Comparison of ENCODE assay signal across 40 cellular contexts in the genomic region with DNA sequence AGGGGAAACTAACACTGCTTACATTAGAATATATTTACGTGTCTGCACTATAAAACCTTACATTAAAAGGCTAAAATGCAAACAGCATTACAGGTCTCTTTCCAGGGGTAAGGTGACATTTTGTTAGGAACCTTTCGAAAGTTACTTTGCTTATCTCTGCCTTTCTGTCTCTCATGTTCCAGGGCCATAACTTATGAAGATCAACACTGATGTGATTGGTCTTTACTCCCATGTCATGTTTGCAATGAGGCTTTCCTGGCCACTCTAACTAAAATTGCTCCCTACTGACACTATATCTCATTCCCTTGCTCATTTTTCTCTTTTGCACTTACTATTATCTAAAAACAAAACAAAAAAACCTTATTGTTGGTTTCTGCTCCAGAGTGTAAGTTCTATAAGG.
"Had no signal": no experiment of that assay in that cellular context is flagged by ENCODE, and none has a peak within 500 bp of the region (broad histone marks: within the 10 kb centered on the region; RNA-seq: fewer than 3 reads in every experiment).

No MANE protein-coding gene starts in this region.

- H3K4me3 ChIP-seq: adrenal gland, ascending aorta, body of pancreas, breast epithelium, cardiac muscle cell had no signal

- H3K36me3 ChIP-seq: adrenal gland, ascending aorta, brain microvascular endothelial cell, breast epithelium, cardiac muscle cell had no signal

- H3K27me3 Mint-ChIP-seq: activated naive CD4-positive, alpha-beta T cell treated with anti-CD3 and anti-CD28 coated beads, Interleukin-2, amount 10 ng/mL, durations not matched to agents 7 days and 5 days; activated naive CD8-positive, alpha-beta T cell treated with anti-CD3 and anti-CD28 coated beads for 36 hours; activated naive CD8-positive, alpha-beta T cell treated with anti-CD3 and anti-CD28 coated beads, Interleukin-2, amount 50 U/mL, for 24 hours; activated T-cell treated with anti-CD3 and anti-CD28 coated beads, Interleukin-2, amount 50 U/mL, for 24 hours; activated T-helper 17 cell treated with anti-CD3 and anti-CD28 coated beads, Interleukin-2, amount 50 U/mL, for 72 hours; central memory CD8-positive, alpha-beta T cell had no signal

- H3K4me3 Mint-ChIP-seq: activated naive CD4-positive, alpha-beta T cell treated with anti-CD3 and anti-CD28 coated beads for 36 hours; activated naive CD4-positive, alpha-beta T cell treated with anti-CD3 and anti-CD28 coated beads, Interleukin-2, amount 10 ng/mL, durations not matched to agents 7 days and 5 days; activated naive CD4-positive, alpha-beta T cell treated with anti-CD3 and anti-CD28 coated beads, Interleukin-2, amount 50 U/mL, for 24 hours; activated naive CD8-positive, alpha-beta T cell; activated naive CD8-positive, alpha-beta T cell treated with anti-CD3 and anti-CD28 coated beads for 36 hours; activated naive CD8-positive, alpha-beta T cell treated with anti-CD3 and anti-CD28 coated beads, Interleukin-2, amount 10 ng/mL, durations not matched to agents 7 days and 5 days; activated naive CD8-positive, alpha-beta T cell treated with anti-CD3 and anti-CD28 coated beads, Interleukin-2, amount 50 U/mL, for 24 hours; activated T-cell treated with anti-CD3 and anti-CD28 coated beads, Interleukin-2, amount 50 U/mL, for 24 hours; activated T-cell treated with anti-CD3 and anti-CD28 coated beads, Interleukin-2, amount 50 U/mL, for 4 hours; activated T-cell treated with anti-CD3 and anti-CD28 coated beads, Interleukin-2, amount 50 U/mL, for 72 hours; activated T-helper 1 cell treated with anti-CD3 and anti-CD28 coated beads, Interleukin-12 subunit alpha, Interleukin-12 subunit beta, Interleukin-2, Interleukin-4 antibody, amounts not matched to agents 30 ng/mL and 10 ng/mL and 1 ng/mL, durations not matched to agents 14 hours and 24 hours and 36 hours; activated T-helper 17 cell treated with anti-CD3 and anti-CD28 coated beads, Interleukin-2, amount 50 U/mL, for 72 hours; brain; central memory CD8-positive, alpha-beta T cell had no signal

- H3K27me3 ChIP-seq: adrenal gland, ascending aorta, body of pancreas, brain microvascular endothelial cell, breast epithelium, cardiac muscle cell had no signal

- H3K9me3 ChIP-seq: adrenal gland, ascending aorta, body of pancreas, breast epithelium had no signal

- H3K4me1 Mint-ChIP-seq: activated naive CD4-positive, alpha-beta T cell treated with anti-CD3 and anti-CD28 coated beads, Interleukin-2, amount 10 ng/mL, durations not matched to agents 7 days and 5 days; activated naive CD4-positive, alpha-beta T cell treated with anti-CD3 and anti-CD28 coated beads, Interleukin-2, amount 50 U/mL, for 24 hours; activated naive CD8-positive, alpha-beta T cell treated with anti-CD3 and anti-CD28 coated beads for 36 hours; activated naive CD8-positive, alpha-beta T cell treated with anti-CD3 and anti-CD28 coated beads, Interleukin-2, amount 10 ng/mL, durations not matched to agents 7 days and 5 days; activated naive CD8-positive, alpha-beta T cell treated with anti-CD3 and anti-CD28 coated beads, Interleukin-2, amount 50 U/mL, for 24 hours; activated T-helper 17 cell treated with anti-CD3 and anti-CD28 coated beads, Interleukin-2, amount 50 U/mL, for 72 hours; brain; central memory CD8-positive, alpha-beta T cell had no signal

- H3K27ac ChIP-seq: adrenal gland, ascending aorta, body of pancreas, brain microvascular endothelial cell, breast epithelium, cardiac muscle cell had no signal

- H3K4me1 ChIP-seq: adrenal gland, ascending aorta, body of pancreas, breast epithelium had no signal

- H3K9me3 Mint-ChIP-seq: activated naive CD4-positive, alpha-beta T cell treated with anti-CD3 and anti-CD28 coated beads for 36 hours; activated naive CD4-positive, alpha-beta T cell treated with anti-CD3 and anti-CD28 coated beads, Interleukin-2, amount 10 ng/mL, durations not matched to agents 7 days and 5 days; activated naive CD4-positive, alpha-beta T cell treated with anti-CD3 and anti-CD28 coated beads, Interleukin-2, amount 50 U/mL, for 24 hours; activated naive CD4-positive, alpha-beta T cell treated with anti-CD3 and anti-CD28 coated beads, Interleukin-2, amount 50 U/mL, for 72 hours; activated naive CD8-positive, alpha-beta T cell treated with anti-CD3 and anti-CD28 coated beads for 36 hours; activated naive CD8-positive, alpha-beta T cell treated with anti-CD3 and anti-CD28 coated beads, Interleukin-2, amount 10 ng/mL, durations not matched to agents 7 days and 5 days; activated naive CD8-positive, alpha-beta T cell treated with anti-CD3 and anti-CD28 coated beads, Interleukin-2, amount 50 U/mL, for 24 hours; activated T-cell treated with anti-CD3 and anti-CD28 coated beads, Interleukin-2, amount 50 U/mL, for 24 hours; activated T-cell treated with anti-CD3 and anti-CD28 coated beads, Interleukin-2, amount 50 U/mL, for 4 hours; activated T-cell treated with anti-CD3 and anti-CD28 coated beads, Interleukin-2, amount 50 U/mL, for 72 hours; activated T-helper 1 cell treated with anti-CD3 and anti-CD28 coated beads, Interleukin-12 subunit alpha, Interleukin-12 subunit beta, Interleukin-2, Interleukin-4 antibody, amounts not matched to agents 30 ng/mL and 10 ng/mL and 1 ng/mL, durations not matched to agents 14 hours and 24 hours and 36 hours; activated T-helper 17 cell treated with anti-CD3 and anti-CD28 coated beads, Interleukin-2, amount 50 U/mL, for 72 hours; activated T-helper 2 cell treated with anti-CD3 and anti-CD28 coated beads, Interferon-gamma antibody, Interleukin-2, Interleukin-4, amounts not matched to agents 10 μg/mL and 5 μg/mL and 100 μg/mL, durations not matched to agents 14 hours and 24 hours and 36 hours; central memory CD8-positive, alpha-beta T cell had no signal

- DNase-seq: activated effector memory CD4-positive, alpha-beta T cell treated with anti-CD3 and anti-CD28 coated beads, Interleukin-2, amount 50 U/mL, for 16 hours; activated effector memory CD4-positive, alpha-beta T cell treated with Interleukin-2 at 50 U/mL for 16 hours; activated gamma-delta T cell; activated gamma-delta T cell treated with Interleukin-2 at 50 U/mL for 16 hours; activated naive CD4-positive, alpha-beta T cell; activated naive CD4-positive, alpha-beta T cell treated with anti-CD3 and anti-CD28 coated beads for 36 hours; activated naive CD4-positive, alpha-beta T cell treated with anti-CD3 and anti-CD28 coated beads, Interleukin-2, amount 10 ng/mL, durations not matched to agents 7 days and 5 days; activated naive CD4-positive, alpha-beta T cell treated with anti-CD3 and anti-CD28 coated beads, Interleukin-2, amount 50 U/mL, for 16 hours; activated naive CD4-positive, alpha-beta T cell treated with Interleukin-2 at 50 U/mL for 16 hours; activated naive CD8-positive, alpha-beta T cell treated with anti-CD3 and anti-CD28 coated beads for 36 hours; activated naive CD8-positive, alpha-beta T cell treated with anti-CD3 and anti-CD28 coated beads, Interleukin-2, amount 10 ng/mL, durations not matched to agents 7 days and 5 days; activated naive CD8-positive, alpha-beta T cell treated with anti-CD3 and anti-CD28 coated beads, Interleukin-2, amount 50 U/mL, for 24 hours; activated T-cell treated with anti-CD3 and anti-CD28 coated beads, Interleukin-2, amount 50 U/mL, for 1 hour; activated T-cell treated with anti-CD3 and anti-CD28 coated beads, Interleukin-2, amount 50 U/mL, for 24 hours; activated T-cell treated with anti-CD3 and anti-CD28 coated beads, Interleukin-2, amount 50 U/mL, for 4 hours; activated T-cell treated with anti-CD3 and anti-CD28 coated beads, Interleukin-2, amount 50 U/mL, for 48 hours; activated T-cell treated with anti-CD3 and anti-CD28 coated beads, Interleukin-2, amount 50 U/mL, for 72 hours; adrenal gland; amniotic stem cell; amygdala; anterior cingulate cortex; aorta; body of pancreas; brain microvascular endothelial cell; caudate nucleus; central memory CD4-positive, alpha-beta T cell; cerebellar nuclear complex had no signal

- H3K27ac Mint-ChIP-seq: activated naive CD4-positive, alpha-beta T cell treated with anti-CD3 and anti-CD28 coated beads for 36 hours; activated naive CD4-positive, alpha-beta T cell treated with anti-CD3 and anti-CD28 coated beads, Interleukin-2, amount 10 ng/mL, durations not matched to agents 7 days and 5 days; activated naive CD4-positive, alpha-beta T cell treated with anti-CD3 and anti-CD28 coated beads, Interleukin-2, amount 50 U/mL, for 24 hours; activated naive CD4-positive, alpha-beta T cell treated with anti-CD3 and anti-CD28 coated beads, Interleukin-2, amount 50 U/mL, for 72 hours; activated naive CD8-positive, alpha-beta T cell; activated naive CD8-positive, alpha-beta T cell treated with anti-CD3 and anti-CD28 coated beads for 36 hours; activated naive CD8-positive, alpha-beta T cell treated with anti-CD3 and anti-CD28 coated beads, Interleukin-2, amount 10 ng/mL, durations not matched to agents 7 days and 5 days; activated naive CD8-positive, alpha-beta T cell treated with anti-CD3 and anti-CD28 coated beads, Interleukin-2, amount 50 U/mL, for 24 hours; activated T-cell treated with anti-CD3 and anti-CD28 coated beads, Interleukin-2, amount 50 U/mL, for 24 hours; activated T-cell treated with anti-CD3 and anti-CD28 coated beads, Interleukin-2, amount 50 U/mL, for 72 hours; activated T-helper 1 cell treated with anti-CD3 and anti-CD28 coated beads, Interleukin-12 subunit alpha, Interleukin-12 subunit beta, Interleukin-2, Interleukin-4 antibody, amounts not matched to agents 30 ng/mL and 10 ng/mL and 1 ng/mL, durations not matched to agents 14 hours and 24 hours and 36 hours; activated T-helper 17 cell treated with anti-CD3 and anti-CD28 coated beads, Interleukin-2, amount 50 U/mL, for 72 hours; activated T-helper 2 cell treated with anti-CD3 and anti-CD28 coated beads, Interferon-gamma antibody, Interleukin-2, Interleukin-4, amounts not matched to agents 10 μg/mL and 5 μg/mL and 100 μg/mL, durations not matched to agents 14 hours and 24 hours and 36 hours; brain had no signal

- FAIRE-seq: astrocyte, bronchial epithelial cell had no signal

- ATAC-seq: activated naive CD4-positive, alpha-beta T cell treated with anti-CD3 and anti-CD28 coated beads, Interleukin-2, amount 50 U/mL, for 72 hours; activated naive CD8-positive, alpha-beta T cell treated with anti-CD3 and anti-CD28 coated beads, Interleukin-2, amount 50 U/mL, for 24 hours; activated T-cell treated with anti-CD3 and anti-CD28 coated beads, Interleukin-2, amount 50 U/mL, for 4 hours; activated T-cell treated with anti-CD3 and anti-CD28 coated beads, Interleukin-2, amount 50 U/mL, for 72 hours; activated T-helper 17 cell treated with anti-CD3 and anti-CD28 coated beads, Interleukin-2, amount 50 U/mL, for 72 hours; body of pancreas had no signal

- H3K36me3 Mint-ChIP-seq: activated naive CD4-positive, alpha-beta T cell treated with anti-CD3 and anti-CD28 coated beads, Interleukin-2, amount 10 ng/mL, durations not matched to agents 7 days and 5 days; activated naive CD4-positive, alpha-beta T cell treated with anti-CD3 and anti-CD28 coated beads, Interleukin-2, amount 50 U/mL, for 24 hours; activated naive CD4-positive, alpha-beta T cell treated with anti-CD3 and anti-CD28 coated beads, Interleukin-2, amount 50 U/mL, for 72 hours; activated naive CD8-positive, alpha-beta T cell; activated naive CD8-positive, alpha-beta T cell treated with anti-CD3 and anti-CD28 coated beads for 36 hours; activated naive CD8-positive, alpha-beta T cell treated with anti-CD3 and anti-CD28 coated beads, Interleukin-2, amount 10 ng/mL, durations not matched to agents 7 days and 5 days; brain had no signal
